ENCODE assay signal across 14 cellular contexts in the genomic region with DNA sequence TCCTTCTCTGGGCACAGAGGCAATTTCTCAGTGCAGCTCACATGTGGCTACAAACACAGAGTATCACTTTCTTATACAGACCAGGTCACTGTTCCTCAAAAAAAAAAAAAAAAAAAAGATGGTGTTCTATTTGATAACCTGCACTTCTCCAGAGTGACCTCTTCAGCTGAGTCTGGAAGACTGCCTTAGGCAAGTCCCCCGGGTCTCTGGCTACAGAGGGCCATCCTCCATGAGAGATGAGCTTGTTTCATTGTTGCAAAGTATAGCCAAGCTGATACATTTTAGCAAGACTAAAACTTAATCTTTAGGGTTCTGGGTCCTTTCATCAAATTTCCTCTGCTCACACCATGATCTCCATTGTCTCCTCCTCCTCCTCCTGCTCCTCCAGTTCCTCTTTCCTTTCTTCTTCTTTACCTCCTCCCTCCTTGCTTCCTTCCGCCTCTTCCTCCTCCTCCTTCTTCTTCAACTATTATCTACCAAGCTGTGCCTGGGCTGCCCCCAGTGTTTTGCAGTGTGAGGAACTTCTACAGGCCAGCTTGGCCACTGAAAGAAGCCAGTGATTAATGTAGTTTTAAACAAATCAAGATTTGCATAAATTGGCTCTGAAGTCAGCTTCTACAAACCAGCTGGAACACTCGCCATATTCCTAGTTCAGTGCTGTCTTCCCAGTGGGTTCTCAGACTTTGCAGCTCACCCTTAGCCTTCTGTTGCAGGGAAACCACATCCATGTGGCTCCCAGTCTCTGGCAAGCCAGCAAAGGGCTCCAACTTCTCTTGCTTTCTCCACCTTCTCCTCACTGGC.
DNase-seq lines count a peak whose midpoint lies in the region; ATAC-seq and TF ChIP-seq lines count a peak whose summit lies in the region.
"Had no signal": no experiment of that assay in that cellular context is flagged by ENCODE, and none has a peak within 500 bp of the region (broad histone marks: within the 10 kb centered on the region; RNA-seq: fewer than 3 reads in every experiment).

No MANE protein-coding gene starts in this region.

- peak overlapping the region; percentile 0 to 69 (median 12) for H3K27ac Mint-ChIP-seq in immature natural killer cell
- H3K27ac Mint-ChIP-seq: activated CD8-positive, alpha-beta memory T cell treated with anti-CD3 and anti-CD28 coated beads, Interleukin-2, amount 10 ng/mL, durations not matched to agents 7 days and 5 days had no signal

- peak overlapping the region; percentile 77 for H3K27ac ChIP-seq in DND-41 (ENCODE audit: low read length)
- H3K27ac ChIP-seq: coronary artery had no signal

- H3K9ac ChIP-seq in DND-41 (ENCODE audit: low read depth, low read length) = peak overlapping the region; percentile 32; the same call in 1 of the 2 replicates

- no peak overlapping the region for H3K4me3 Mint-ChIP-seq in immature natural killer cell
- H3K4me3 Mint-ChIP-seq: activated CD8-positive, alpha-beta memory T cell treated with anti-CD3 and anti-CD28 coated beads, Interleukin-2, amount 10 ng/mL, durations not matched to agents 7 days and 5 days had no signal

- no peak overlapping the region for H3K4me3 ChIP-seq in DND-41 (ENCODE audit: low read depth in 1 of 2, low read length in 2 of 2)
- H3K4me3 ChIP-seq: coronary artery, mucosa of descending colon had no signal

- H3K79me2 ChIP-seq in DND-41 (ENCODE audit: insufficient read depth, low read length) = peaks cover 99% of the 10 kb centered on the region

- H3K9me3 ChIP-seq in DND-41 (ENCODE audit: insufficient read depth, low read length, severe bottlenecking) = no peaks in the 10 kb centered on the region
- H3K9me3 ChIP-seq: mucosa of descending colon had no signal

- H4K20me1 ChIP-seq in DND-41 (ENCODE audit: insufficient read depth, low read length) = peaks cover 54% of the 10 kb centered on the region

- peaks cover 0 to 4% (median under 1%) of the 10 kb centered on the region in 3 donors for H3K36me3 Mint-ChIP-seq in immature natural killer cell
- H3K36me3 Mint-ChIP-seq: activated CD8-positive, alpha-beta memory T cell treated with anti-CD3 and anti-CD28 coated beads, Interleukin-2, amount 10 ng/mL, durations not matched to agents 7 days and 5 days had no signal

- H3K36me3 ChIP-seq in DND-41 (ENCODE audit: insufficient read depth, low read length) = peaks cover 52% of the 10 kb centered on the region

- peaks cover 58 to 94% of the 10 kb centered on the region in 2 donors for H3K4me1 Mint-ChIP-seq in immature natural killer cell

- H3K9me3 Mint-ChIP-seq in immature natural killer cell = no peaks in the 10 kb centered on the region

- TF ChIP-seq CTCF in DND-41 (IDR thresholded peaks at IDR 0.05; ENCODE audit: borderline replicate concordance, extremely low read depth, low read length, poor library complexity, severe bottlenecking) = no peak

- no peak overlapping the region for H2AFZ ChIP-seq in DND-41 (ENCODE audit: low read depth, low read length)

- DNase-seq in AML-193 (lab: John Stamatoyannopoulos, UW) (peak; percentile 26 to 63), DND-41 (no peak), SKM-1 treated with dmso at 0.1 percent for 144 hours (lab: John Stamatoyannopoulos, UW; ENCODE audit: unreplicated experiment) (peak; percentile 47), immature natural killer cell (no peak), epidermal melanocyte (ENCODE audit: insufficient read length, low spot score) (no peak), COLO829 (ENCODE audit: low spot score) (no peak)
- DNase-seq: activated CD8-positive, alpha-beta memory T cell treated with anti-CD3 and anti-CD28 coated beads, Interleukin-2, amount 10 ng/mL, durations not matched to agents 7 days and 5 days; mucosa of descending colon; stimulated activated CD4-positive, alpha-beta T cell treated with anti-CD3 and anti-CD28 coated beads, Interleukin-2, amount 100 ng/mL, for 48 hours; stimulated activated naive CD8-positive, alpha-beta T cell treated with anti-CD3 and anti-CD28 coated beads, Interleukin-15, Interleukin-2, amounts not matched to agents 100 U/mL and 50 U/mL, for 24 hours; T1000 had no signal

- no peaks in the 10 kb centered on the region for H3K27me3 ChIP-seq in DND-41 (ENCODE audit: insufficient read depth, low read length, poor library complexity)

- ATAC-seq in DND-41 (ENCODE audit: insufficient read depth, low read depth) (0 out of 3 replicates have a peak, but pooled peaks have one; percentile 33), HG03139 (IDR thresholded peaks at IDR 0.05; ENCODE audit: unreplicated experiment) (no peak), HG02623 (IDR thresholded peaks at IDR 0.05; ENCODE audit: unreplicated experiment) (no peak)
- ATAC-seq: activated CD8-positive, alpha-beta memory T cell treated with anti-CD3 and anti-CD28 coated beads, Interleukin-2, amount 10 ng/mL, durations not matched to agents 7 days and 5 days; stimulated activated naive CD8-positive, alpha-beta T cell treated with anti-CD3 and anti-CD28 coated beads, Interleukin-15, Interleukin-2, amounts not matched to agents 100 U/mL and 50 U/mL, for 24 hours had no signal

- peak overlapping the region; percentile 18; the same call in 1 of the 2 replicates for H3K4me2 ChIP-seq in DND-41 (ENCODE audit: insufficient read depth, low read length)

- H3K27me3 Mint-ChIP-seq in immature natural killer cell (ENCODE audit: low read depth in 3 of 3) = peaks cover 0 to 6% (median 0%) of the 10 kb centered on the region in 3 donors
- H3K27me3 Mint-ChIP-seq: activated CD8-positive, alpha-beta memory T cell treated with anti-CD3 and anti-CD28 coated beads, Interleukin-2, amount 10 ng/mL, durations not matched to agents 7 days and 5 days had no signal

- peaks cover 56% of the 10 kb centered on the region for H3K4me1 ChIP-seq in DND-41 (ENCODE audit: insufficient read depth, low read length)

Comparison
In these comparisons a context has a peak if more than half of its experiments do, and no peak if none do; other contexts are left out.
1. DNase-seq: peak in AML-193 (2 of 2) and SKM-1 treated with dmso at 0.1 percent for 144 hours (single experiment); none in DND-41 (single experiment), immature natural killer cell (0 of 3), epidermal melanocyte (single experiment) and COLO829 (single experiment).